Comparison of ENCODE assay signal across 24 cellular contexts in genomic region chr6:105568121-105568520, GRCh38.
"Had no signal": no experiment of that assay in that cellular context is flagged by ENCODE, and none has a peak within 500 bp of the region (broad histone marks: within the 10 kb centered on the region; RNA-seq: fewer than 3 reads in every experiment).

No MANE protein-coding gene starts in this region.

- DNase-seq: IMR-90, Karpas-422, KG1, MG63, NCI-H1092, NCI-H1105 treated with DMSO at 0.1 percent for 48 hours, NCI-H1417 treated with DMSO at 0.1 percent for 48 hours, NCI-H146, NCI-H1694 treated with DMSO at 0.1 percent for 48 hours, NCI-H1930, NCI-H2081, NCI-H2107, NCI-H2227 treated with DMSO at 0.1 percent for 48 hours, NCI-H446, NCI-H510A, NCI-H69, NCI-H774, Right ventricle myocardium superior, RPMI8226, SIG-M5 had no signal

- FAIRE-seq: HepG2, RCC 7860 had no signal

- H3K4me3 ChIP-seq: MG63, SJSA1, SK-N-MC had no signal

- H3K36me3 ChIP-seq: MG63, SJSA1 had no signal

- H3K27ac ChIP-seq: SJSA1, SK-N-MC had no signal

- H3K4me1 ChIP-seq: SJSA1 had no signal

- H3K27me3 ChIP-seq: MG63, SJSA1 had no signal

- H3K9me3 ChIP-seq: MG63, SJSA1 had no signal
